Comparison of ENCODE assay signal across 1 cellular context in the genomic region with DNA sequence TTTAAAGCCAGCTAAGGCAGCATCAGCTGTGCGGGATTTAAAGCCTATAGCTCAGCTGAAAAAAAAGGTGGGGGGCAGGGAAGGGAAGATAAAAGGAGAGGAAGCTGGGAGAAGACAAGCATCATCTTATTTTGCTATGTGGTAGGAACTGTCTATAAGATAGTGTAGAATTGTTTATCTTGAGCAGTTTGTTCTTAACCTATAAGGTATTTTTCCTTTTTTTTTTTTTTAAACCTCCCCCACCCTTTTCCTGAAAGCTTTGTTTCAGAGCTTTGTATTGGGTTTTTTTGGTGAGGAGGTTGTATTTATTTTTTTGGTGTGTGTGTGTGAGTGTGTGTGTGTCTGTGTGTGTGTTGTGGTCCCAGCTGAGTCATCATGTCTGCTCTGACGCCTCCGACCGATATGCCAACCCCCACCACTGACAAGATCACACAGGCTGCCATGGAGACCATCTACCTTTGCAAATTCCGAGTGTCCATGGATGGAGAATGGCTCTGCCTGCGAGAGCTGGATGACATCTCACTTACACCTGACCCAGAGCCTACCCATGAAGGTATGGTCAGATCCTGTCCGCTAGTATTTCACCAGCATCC.
TF ChIP-seq lines count a peak whose summit lies in the region.

No MANE protein-coding gene starts in this region.

TF ChIP-seq in H1, 55 proteins besides CTCF, POLR2A, EP300 and RAD21:
- TF ChIP-seq GABPA (IDR thresholded peaks at IDR 0.05; ENCODE audit: borderline replicate concordance, insufficient read depth, low read length) (no peak), JUND (IDR thresholded peaks at IDR 0.05; ENCODE audit: low read length) (peak; percentile 57; the same call in 1 of the 2 replicates), MAFK (IDR thresholded peaks at IDR 0.05; ENCODE audit: low read depth, low read length) (0 out of 2 replicates have a peak, but pooled peaks have one; percentile 17), GTF2F1 (IDR thresholded peaks at IDR 0.05; ENCODE audit: borderline replicate concordance, low read depth, low read length) (no peak), HDAC6 (IDR thresholded peaks at IDR 0.05; ENCODE audit: low read depth, low read length) (no peak), CREB1 (IDR thresholded peaks at IDR 0.05) (no peak)
